In the genomic region with DNA sequence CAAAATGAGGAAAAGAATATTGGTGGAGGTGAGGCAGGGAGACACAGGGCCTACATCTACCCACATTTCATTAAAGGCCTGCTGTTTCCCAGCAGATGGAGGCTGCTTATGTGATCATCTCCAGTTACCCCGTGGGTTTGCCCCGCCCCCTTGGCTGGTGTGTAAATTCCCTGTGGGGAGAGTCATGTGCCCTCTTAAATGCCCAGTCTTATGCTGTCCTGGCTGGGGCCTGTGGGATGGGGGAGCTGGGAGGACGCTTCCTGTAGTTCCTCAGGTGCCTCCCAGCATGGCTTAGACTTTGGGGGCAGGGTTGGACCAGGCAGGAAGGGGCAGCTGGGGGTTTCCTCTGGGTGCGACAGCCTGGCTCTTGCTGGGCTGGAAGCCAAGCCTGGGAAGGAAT, we compare ENCODE assay signal across 8 cellular contexts. TPM values are rescaled to one million over a fixed set of nuclear protein-coding genes. Genes with fewer than 3 reads are reported as not detected.
DNase-seq lines count a peak whose midpoint lies in the region; ATAC-seq and TF ChIP-seq lines count a peak whose summit lies in the region.

No MANE protein-coding gene starts in this region.

- no peaks in the 10 kb centered on the region for H3K27me3 ChIP-seq in GM06990 (replicated peaks; ENCODE audit: control insufficient read depth, insufficient read depth, low read length)
- H3K27me3 ChIP-seq in body of pancreas, result no peaks in the 10 kb centered on the region
- H3K27me3 ChIP-seq in left lung, result peaks cover 0 to 5% of the 10 kb centered on the region in 2 donors
- H3K27me3 ChIP-seq in uterus, result no peaks in the 10 kb centered on the region

- H3K9me3 ChIP-seq in body of pancreas, result peaks cover 0 to 4% (median 0%) of the 10 kb centered on the region in 3 donors
- peaks cover 0 to 7% of the 10 kb centered on the region in 2 donors for H3K9me3 ChIP-seq in left lung
- H3K9me3 ChIP-seq in uterus, result no peaks in the 10 kb centered on the region

- H3K36me3 ChIP-seq in GM06990 (ENCODE audit: control insufficient read depth, insufficient read depth, low read length) (no peaks in the 10 kb centered on the region), body of pancreas (replicated peaks in 1 of 2; ENCODE audit: insufficient read depth in 1 of 2, low read depth in 2 of 2) (no peaks in the 10 kb centered on the region), left lung (no peaks in the 10 kb centered on the region), uterus (no peaks in the 10 kb centered on the region)

- WGBS in body of pancreas, 2 donors, result 27 to 37% methylated on average over 4 of the region's 4 CpGs

- no peak overlapping the region for H3K4me3 ChIP-seq in GM06990 (replicated peaks; ENCODE audit: low read depth, low read length)
- H3K4me3 ChIP-seq in body of pancreas, result no peak overlapping the region
- no peak overlapping the region for H3K4me3 ChIP-seq in left lung
- no peak overlapping the region for H3K4me3 ChIP-seq in uterus

- peak; percentile 77 for ATAC-seq in body of pancreas
- peak; percentile 70 for ATAC-seq in left lung
- ATAC-seq in GM21526 (IDR thresholded peaks at IDR 0.05; ENCODE audit: low FRiP score, unreplicated experiment), result no peak

- intact Hi-C loops in body of pancreas (cut with DNase I), result no loop called here
- intact Hi-C loops in left lung (cut with DNase I), result no loop called here
- intact Hi-C loops in uterus (cut with DNase I; ENCODE audit: low total_unique reads), result no loop called here

- TF ChIP-seq POLR2A in body of pancreas (IDR thresholded peaks at IDR 0.05) (peak in 2 of 3 donors; percentile 23 to 35), uterus (IDR thresholded peaks at IDR 0.05) (no peak)

- H3K27ac ChIP-seq in body of pancreas (peak overlapping the region; percentile 25 to 74 (median 54)), left lung (peak overlapping the region; percentile 13 to 57), uterus (peak overlapping the region; percentile 66 to 75)

- peak; percentile 36 for DNase-seq in GM06990 (ENCODE audit: extremely low read depth, insufficient read length)
- DNase-seq in NCI-H2029 treated with DMSO at 0.1 percent for 48 hours (lab: John Stamatoyannopoulos, UW), result peak; percentile 96
- peak; percentile 45 to 75 (median 70) for DNase-seq in body of pancreas
- peak; percentile 54 to 77 for DNase-seq in left lung
- DNase-seq in uterus, result peak; percentile 48 to 78
- DNase-seq in pons (ENCODE audit: low spot score), result no peak
- no peak for DNase-seq in NCI-H1930 (lab: John Stamatoyannopoulos, UW)

- H3K4me1 ChIP-seq in body of pancreas (peaks cover 11% of the 10 kb centered on the region), left lung (peaks cover 3 to 30% of the 10 kb centered on the region in 2 donors), uterus (no peaks in the 10 kb centered on the region)

- TF ChIP-seq CTCF in GM06990 (IDR thresholded peaks at IDR 0.05; ENCODE audit: insufficient read depth, low read length, poor library complexity, severe bottlenecking) (no peak), body of pancreas (IDR thresholded peaks at IDR 0.05) (no peak), left lung (IDR thresholded peaks at IDR 0.05) (no peak), uterus (IDR thresholded peaks at IDR 0.05) (no peak)

RNA-seq across cellular contexts. Expression of a gene that starts 15.5 kb away (rescaled TPM):
- 100 to 1,000 TPM; 180 to 465 TPM for total RNA-seq in body of pancreas
- total RNA-seq in left lung, result 1 to 10 TPM; 6.8 to 6.9 TPM
- 10 to 100 TPM in 3 of 4 donors, 1 to 10 TPM in 1; 4.1 to 99.9 (median 19.9) TPM for total RNA-seq in uterus

Comparison
In these comparisons a context has a peak if more than half of its experiments do, and no peak if none do; other contexts are left out.
1. DNase-seq: peak in GM06990 (single experiment), NCI-H2029 treated with DMSO at 0.1 percent for 48 hours (single experiment), body of pancreas (4 of 4), left lung (2 of 2) and uterus (2 of 2); none in pons (single experiment) and NCI-H1930 (0 of 2).
2. POLR2A ChIP-seq: peak in body of pancreas (2 of 3); none in uterus (0 of 2).
3. Peak in every context shown above with its lines, with median percentiles within 50 percentile points of each other: H3K27ac ChIP-seq.